ENCODE assay signal across 13 cellular contexts in the genomic region with DNA sequence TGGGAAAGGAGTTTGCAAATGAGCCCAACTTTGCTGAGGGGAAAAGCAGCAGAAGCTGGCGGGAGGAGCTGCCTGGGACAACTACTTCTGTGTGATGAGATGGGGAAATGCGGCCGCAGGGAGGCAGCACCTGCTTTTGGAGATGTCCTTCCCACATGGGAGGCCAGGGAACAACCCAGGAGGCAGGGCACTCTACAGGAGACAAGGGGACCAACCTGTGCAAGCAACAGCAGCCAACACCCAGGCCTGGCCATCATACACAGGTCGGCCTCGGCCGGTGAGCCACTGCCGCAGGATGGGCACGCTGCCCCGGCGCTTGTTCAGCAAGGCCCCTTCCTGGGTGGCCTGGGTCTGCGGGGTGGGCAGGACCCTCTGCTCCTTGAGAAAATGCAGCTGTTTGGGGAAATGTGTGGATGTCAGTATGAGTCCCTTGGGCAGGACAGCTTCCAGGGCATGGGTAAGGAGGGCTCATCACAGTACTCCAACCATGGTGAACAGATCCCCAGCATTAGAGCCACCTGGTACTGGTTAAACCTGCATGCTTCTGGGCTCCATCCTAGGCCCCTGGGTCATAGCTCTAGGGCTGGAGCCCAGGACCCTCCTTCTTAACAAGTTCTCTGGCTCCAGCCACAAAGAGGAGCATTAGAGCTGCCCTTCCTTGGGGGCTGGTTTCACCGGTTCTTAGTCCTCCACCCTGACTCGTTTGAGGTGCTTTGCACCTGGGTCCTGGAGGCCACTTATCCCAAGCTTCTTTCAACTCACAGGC. TPM values are rescaled to one million over a fixed set of nuclear protein-coding genes. Genes with fewer than 3 reads are reported as not detected.
DNase-seq lines count a peak whose midpoint lies in the region; ATAC-seq, FAIRE-seq and TF ChIP-seq lines count a peak whose summit lies in the region.
"Had no signal": no experiment of that assay in that cellular context is flagged by ENCODE, and none has a peak within 500 bp of the region (broad histone marks: within the 10 kb centered on the region; RNA-seq: fewer than 3 reads in every experiment).

No MANE protein-coding gene starts in this region.

- DNase-seq in ELF-1 (ENCODE audit: low read depth, low spot score) (peak; percentile 75), HT-29 (ENCODE audit: low spot score) (peak; percentile 52), bronchial epithelial cell (ENCODE audit: low read depth) (peak; percentile 23), left lobe of liver (ENCODE audit: low spot score) (no peak), GM10266 (ENCODE audit: extremely low spot score) (no peak)
- DNase-seq: activated B cell treated with CpG ODN at 0.5 μM for 24 hours; DMS79 treated with DMSO at 0.1 percent for 48 hours; naive thymus-derived CD4-positive, alpha-beta T cell; NCI-H1092 treated with DMSO at 0.1 percent for 48 hours had no signal

- H3K27me3 ChIP-seq in bronchial epithelial cell (ENCODE audit: control insufficient read depth, insufficient read depth, low read length): peaks cover 9% of the 10 kb centered on the region

- H3K36me3 ChIP-seq in bronchial epithelial cell (ENCODE audit: control insufficient read depth, insufficient read depth, low read length): no peaks in the 10 kb centered on the region

- no peak overlapping the region for H3K4me3 ChIP-seq in bronchial epithelial cell (ENCODE audit: low read depth, low read length)

- ATAC-seq in left lobe of liver (peak; percentile 70), HG03196 (IDR thresholded peaks at IDR 0.05; ENCODE audit: unreplicated experiment) (no peak), GM18858 (IDR thresholded peaks at IDR 0.05; ENCODE audit: unreplicated experiment) (no peak)
- ATAC-seq: naive thymus-derived CD4-positive, alpha-beta T cell; stimulated activated effector memory CD8-positive, alpha-beta T cell treated with anti-CD3 and anti-CD28 coated beads, Interleukin-12 subunit alpha, Interleukin-12 subunit beta, amount 100 ng/mL, for 72 hours had no signal

- TF ChIP-seq CTCF in bronchial epithelial cell (IDR thresholded peaks at IDR 0.05; ENCODE audit: insufficient read depth, low read length, severe bottlenecking): peak; percentile 45
- no peak for TF ChIP-seq CTCF in GM10266 (IDR thresholded peaks at IDR 0.05; ENCODE audit: control insufficient read depth, insufficient read depth, low read depth, missing control alignments)

- no peak for FAIRE-seq in bronchial epithelial cell (lab: Jason Lieb, UNC)
- FAIRE-seq: H54 had no signal

RNA-seq across cellular contexts. Expression of a gene that starts 11.6 kb away (rescaled TPM):
- not detected in 2 replicates for total RNA-seq in HT-29 (2014; rRNA removed; shearing (Covaris generic))
- total RNA-seq in bronchial epithelial cell (not detected in 2 replicates), left lobe of liver (0.13 TPM)
- total RNA-seq: activated B cell treated with CpG ODN at 0.5 μM for 24 hours; naive thymus-derived CD4-positive, alpha-beta T cell had no signal

RNA-seq across cellular contexts. Expression of a gene that starts 24.0 kb away (rescaled TPM):
- 39.8 and 52.0 TPM in 2 replicates for total RNA-seq in HT-29 (2014; rRNA removed; shearing (Covaris generic))
- 26.6 and 39.0 TPM in 2 replicates for total RNA-seq in bronchial epithelial cell
- 20.0 TPM for total RNA-seq in left lobe of liver

RNA-seq across cellular contexts. Expression of a gene that starts 57.5 kb away (rescaled TPM):
- not detected in 2 replicates for total RNA-seq in HT-29 (2014; rRNA removed; shearing (Covaris generic))
- under 0.01 and 1.8 TPM in 2 replicates for total RNA-seq in bronchial epithelial cell
- not detected for total RNA-seq in left lobe of liver

Comparison
In these comparisons a context has a peak if more than half of its experiments do, and no peak if none do; other contexts are left out.
1. DNase-seq: peak in ELF-1 (single experiment), HT-29 (single experiment) and bronchial epithelial cell (single experiment); none in left lobe of liver (single experiment) and GM10266 (single experiment).